In genomic region chr10:88952647-88953111, GRCh38 we compare ENCODE assay signal across 10 cellular contexts. TPM values are rescaled to one million over a fixed set of nuclear protein-coding genes. Genes with fewer than 3 reads are reported as not detected.
A peak's percentile ranks its signal among the peaks of the same experiment; 100 is the strongest.
DNase-seq lines count a peak whose midpoint lies in the region; ATAC-seq, FAIRE-seq and TF ChIP-seq lines count a peak whose summit lies in the region.
"Had no signal": no experiment of that assay in that cellular context is flagged by ENCODE, and none has a peak within 500 bp of the region (broad histone marks: within the 10 kb centered on the region; RNA-seq: fewer than 3 reads in every experiment).

ACTA2 (minus strand) TSS chr10:88952773; CDS start chr10:88948930, 3,843 bp downstream.

- no peaks in the 10 kb centered on the region for H3K9me3 Mint-ChIP-seq in immature natural killer cell
- H3K9me3 Mint-ChIP-seq in activated CD4-positive, alpha-beta T cell treated with anti-CD3 and anti-CD28 coated beads for 36 hours (ENCODE audit: low read depth), result no peaks in the 10 kb centered on the region

- 98% methylated on average over 8 of the region's 8 CpGs for WGBS in GM12878 (ENCODE audit: insufficient coverage, insufficient replicate concordance, low lambda C conversion rate, missing lambda C conversion rate)

- no peaks in the 10 kb centered on the region for H3K27me3 ChIP-seq in GM12878 (replicated peaks in 1 of 2; ENCODE audit: control insufficient read depth in 2 of 2, insufficient read depth in 2 of 2, low read length in 1 of 2)
- H3K27me3 ChIP-seq in skeletal muscle satellite cell (ENCODE audit: control insufficient read depth, insufficient read depth, low read length), result no peaks in the 10 kb centered on the region

- no peak within 1 kb of the TSS for H3K4me3 ChIP-seq in GM12878
- peak within 1 kb of the TSS; percentile 23 for H3K4me3 ChIP-seq in skeletal muscle satellite cell (ENCODE audit: low read length)

- TF ChIP-seq RAD21 in GM12878 (IDR thresholded peaks at IDR 0.05; ENCODE audit: insufficient read depth, low read depth, low read length), result no peak

- H3K4me1 ChIP-seq in GM12878 (ENCODE audit: control insufficient read depth, insufficient read depth, low read length) (no peaks in the 10 kb centered on the region), skeletal muscle satellite cell (ENCODE audit: control insufficient read depth, insufficient read depth, low read length) (peaks cover 35% of the 10 kb centered on the region)

- no TSS peak for BruUV-seq in GM12878 (replicated peaks; lab: Mats Ljungman, UMichigan)

- no peaks in the 10 kb centered on the region for H3K79me2 ChIP-seq in GM12878 (ENCODE audit: control insufficient read depth, insufficient read depth, low read length)

- in situ Hi-C loops in GM12878 (cut with MboI), result no loop called here

- no peak within 1 kb of the TSS for H3K27ac Mint-ChIP-seq in immature natural killer cell
- no peak within 1 kb of the TSS for H3K27ac Mint-ChIP-seq in activated CD4-positive, alpha-beta T cell treated with anti-CD3 and anti-CD28 coated beads for 36 hours
- H3K27ac Mint-ChIP-seq: activated B cell treated with CpG ODN at 0.5 μM for 24 hours had no signal

- no peaks in the 10 kb centered on the region for H3K36me3 ChIP-seq in GM12878 (ENCODE audit: control insufficient read depth in 2 of 2, insufficient read depth in 2 of 2, low read length in 1 of 2)
- H3K36me3 ChIP-seq in skeletal muscle satellite cell (ENCODE audit: insufficient read depth, low read length), result no peaks in the 10 kb centered on the region

- SMC1A ChIA-PET in GM12878 (lab: Charles Lee; ENCODE audit: uncharacterized antibody, unreplicated experiment), result interaction anchor here (0.7 kb wide), 1 partner anchor 9 kb away, joined by 3 read pairs; no protein-coding TSS in a partner anchor

- H3K4me1 Mint-ChIP-seq in immature natural killer cell, result peaks cover 0 to 2% of the 10 kb centered on the region in 2 donors
- H3K4me1 Mint-ChIP-seq in activated CD4-positive, alpha-beta T cell treated with anti-CD3 and anti-CD28 coated beads for 36 hours, result no peaks in the 10 kb centered on the region

- no peaks in the 10 kb centered on the region for H4K20me1 ChIP-seq in GM12878 (ENCODE audit: control insufficient read depth, insufficient read depth)

- CTCF ChIA-PET in GM12878 (lab: Yijun Ruan, JAX), result interaction anchor here (0.7 kb wide), 1 partner anchor 10 kb away, joined by 3 read pairs; no protein-coding TSS in a partner anchor
- CTCF ChIA-PET in activated CD4-positive, alpha-beta T cell treated with anti-CD3 and anti-CD28 coated beads for 36 hours (lab: Charles Lee), result interaction anchor here (1.6 kb wide), 1 partner anchor 116 kb away, joined by 5 read pairs; no protein-coding TSS in a partner anchor

- no peak for TF ChIP-seq CTCF in GM12878 (IDR thresholded peaks at IDR 0.05 in 2 of 3, conservative IDR thresholded peaks at IDR 0.05 in 1 of 3; ENCODE audit: control insufficient read depth in 2 of 3, extremely low read depth in 1 of 3, insufficient read depth in 1 of 3, low read depth in 3 of 3, low read length in 3 of 3)

- no peak for TF ChIP-seq POLR2A in GM12878 (IDR thresholded peaks at IDR 0.05; ENCODE audit: low read depth, low read length)

- H3K27me3 Mint-ChIP-seq in immature natural killer cell (ENCODE audit: low read depth in 3 of 3), result peaks cover 0 to 2% (median 0%) of the 10 kb centered on the region in 3 donors
- no peaks in the 10 kb centered on the region for H3K27me3 Mint-ChIP-seq in activated CD4-positive, alpha-beta T cell treated with anti-CD3 and anti-CD28 coated beads for 36 hours
- H3K27me3 Mint-ChIP-seq: activated B cell treated with CpG ODN at 0.5 μM for 24 hours had no signal

- H3K27ac ChIP-seq in GM12878 (ENCODE audit: control insufficient read depth, insufficient read depth), result no peak within 1 kb of the TSS

- no peak within 1 kb of the TSS for H3K4me3 Mint-ChIP-seq in immature natural killer cell
- no peak within 1 kb of the TSS for H3K4me3 Mint-ChIP-seq in activated CD4-positive, alpha-beta T cell treated with anti-CD3 and anti-CD28 coated beads for 36 hours
- H3K4me3 Mint-ChIP-seq: activated B cell treated with CpG ODN at 0.5 μM for 24 hours had no signal

- H3K4me2 ChIP-seq in GM12878 (ENCODE audit: control insufficient read depth, insufficient read depth), result no peak within 1 kb of the TSS
- peak within 1 kb of the TSS; percentile 73 for H3K4me2 ChIP-seq in skeletal muscle satellite cell (ENCODE audit: low read length)

- RAD21 ChIA-PET in GM12878 (lab: Charles Lee; ENCODE audit: unreplicated experiment), result no interaction called here

- no peak for FAIRE-seq in GM12878 (lab: Jason Lieb, UNC)
- FAIRE-seq: islet of Langerhans had no signal

- no peak within 1 kb of the TSS for H3K9ac ChIP-seq in GM12878 (ENCODE audit: control insufficient read depth, insufficient read depth, low read length)
- peak within 1 kb of the TSS; percentile 76 for H3K9ac ChIP-seq in skeletal muscle satellite cell (ENCODE audit: low read depth, low read length)

- no peaks in the 10 kb centered on the region for H3K9me3 ChIP-seq in GM12878 (replicated peaks; ENCODE audit: control insufficient read depth, insufficient read depth, low read length)
- no peaks in the 10 kb centered on the region for H3K9me3 ChIP-seq in skeletal muscle satellite cell (replicated peaks; ENCODE audit: low read length)

- POLR2A ChIA-PET in GM12878 (lab: Charles Lee), result no interaction called here
- POLR2A ChIA-PET in activated CD4-positive, alpha-beta T cell treated with anti-CD3 and anti-CD28 coated beads for 36 hours (lab: Charles Lee), result no interaction called here

- intact Hi-C loops in GM12878 (cut with micrococcal nuclease; ENCODE audit: unreplicated experiment), result no loop called here
- intact Hi-C loops in activated CD4-positive, alpha-beta T cell treated with anti-CD3 and anti-CD28 coated beads for 36 hours (cut with DNase I, micrococcal nuclease), result no loop called here

- DNase-seq in H4 (ENCODE audit: low spot score) (no peak), GM12878 (ENCODE audit: low read depth, low spot score) (no peak), immature natural killer cell (no peak), 8988T (no peak)
- DNase-seq in activated CD4-positive, alpha-beta T cell treated with anti-CD3 and anti-CD28 coated beads for 36 hours, result no peak
- DNase-seq: activated B cell treated with CpG ODN at 0.5 μM for 24 hours had no signal

- TF ChIP-seq EP300 in GM12878 (IDR thresholded peaks at IDR 0.05; ENCODE audit: borderline replicate concordance in 1 of 2, control insufficient read depth in 1 of 2, low read depth in 2 of 2, low read length in 2 of 2), result no peak

- H3K36me3 Mint-ChIP-seq in immature natural killer cell, result peaks cover 0 to 5% (median 4%) of the 10 kb centered on the region in 3 donors
- no peaks in the 10 kb centered on the region for H3K36me3 Mint-ChIP-seq in activated CD4-positive, alpha-beta T cell treated with anti-CD3 and anti-CD28 coated beads for 36 hours (ENCODE audit: low read depth)

- no peak for ATAC-seq in GM12878
- no peak for ATAC-seq in HG03571 (IDR thresholded peaks at IDR 0.05; ENCODE audit: unreplicated experiment)
- no peak for ATAC-seq in HG03108 (IDR thresholded peaks at IDR 0.05; ENCODE audit: unreplicated experiment)
- no peak for ATAC-seq in activated CD4-positive, alpha-beta T cell treated with anti-CD3 and anti-CD28 coated beads for 36 hours

- H2AFZ ChIP-seq in GM12878 (ENCODE audit: control insufficient read depth, low read depth, low read length), result no peak within 1 kb of the TSS

TF ChIP-seq in GM12878, 131 proteins besides CTCF, POLR2A, EP300 and RAD21 (continues in another document):
- TF ChIP-seq ATF7 (IDR thresholded peaks at IDR 0.05; ENCODE audit: low read depth), result no peak

RNA-seq across cellular contexts. Expression of gene ACTA2, which starts in this region (rescaled TPM):
- 14.9 and 29.1 TPM in 2 replicates for total RNA-seq in H4 (2014; rRNA removed; shearing (Covaris generic))
- 23.9 and 26.3 TPM in 2 replicates for total RNA-seq in GM12878 (2013; cell fraction: nucleolus; rRNA removed)
- total RNA-seq in GM12878 (2014; rRNA removed) (25.3 and 32.5 TPM in 2 replicates), GM12878 (2014; rRNA removed; fragmentation: Illumina TruSeq; extraction: Trizol) (19.1 and 19.7 TPM in 2 replicates), GM12878 (2021) (38.4 and 39.2 TPM in 2 replicates)
- 43.4 TPM for polyA plus RNA-seq in GM12878 (2011; ENCODE audit: low read depth)
- polyA plus RNA-seq in GM12878 (2011; rRNA removed) (18.1 and 32.2 TPM in 2 replicates), GM12878 (2014; fragmentation: Illumina TruSeq; extraction: Trizol) (39.5 and 39.9 TPM in 2 replicates), GM12878 (2014; fragmentation: Nextera tagmentation; extraction: Ambion mirVana) (10 to 100 TPM in 1 of 2 experiments, 1 to 10 TPM in 1; 7.4 to 11.6 TPM), GM12878 (2014; rRNA removed) (23.9 and 32.0 TPM in 2 replicates), GM12878 (2016; fragmentation: Nextera tagmentation; extraction: Ambion mirVana) (10 to 100 TPM; 75.4 to 78.2 TPM), immature natural killer cell (10 to 100 TPM in 2 of 3 donors, 1 to 10 TPM in 1; 6.9 to 36.2 (median 12.6) TPM)
- 54.6 and 70.4 TPM in 2 replicates for polyA plus RNA-seq in GM12878 (2011; cell fraction: cytosol; rRNA removed)
- 40.9 and 41.4 TPM in 2 replicates for polyA plus RNA-seq in GM12878 (2011; cell fraction: nucleus; rRNA removed)
- 45.7 and 60.9 TPM in 2 replicates for polyA plus RNA-seq in GM12878 (2012)
- polyA minus RNA-seq in GM12878 (2011; rRNA and poly(A)+ RNA removed), result 44.8 and 58.0 TPM in 2 replicates
- 28.2 and 29.3 TPM in 2 replicates for polyA minus RNA-seq in GM12878 (2011; cell fraction: cytosol; rRNA and poly(A)+ RNA removed)
- 19.0 and 37.1 TPM in 2 replicates for polyA minus RNA-seq in GM12878 (2011; cell fraction: nucleus; rRNA and poly(A)+ RNA removed)
- 38.8 and 123 TPM in 2 replicates for total RNA-seq in skeletal muscle satellite cell (2012; rRNA removed)
- total RNA-seq in activated CD4-positive, alpha-beta T cell treated with anti-CD3 and anti-CD28 coated beads for 36 hours, result 10 to 100 TPM in 1 of 2 experiments, 1 to 10 TPM in 1; 8.5 to 10.2 TPM
